In genomic region chr7:10973942-10974716, GRCh38 we compare ENCODE assay signal across 8 cellular contexts. TPM values are rescaled to one million over a fixed set of nuclear protein-coding genes. Genes with fewer than 3 reads are reported as not detected.
DNase-seq lines count a peak whose midpoint lies in the region; ATAC-seq and TF ChIP-seq lines count a peak whose summit lies in the region.

No MANE protein-coding gene starts in this region.

- H3K79me2 ChIP-seq in OCI-LY1 (ENCODE audit: insufficient read depth, low read length), result peaks cover 49% of the 10 kb centered on the region

- no peaks in the 10 kb centered on the region for H3K27me3 ChIP-seq in CD8-positive, alpha-beta T cell (ENCODE audit: insufficient read depth, low read length)
- H3K27me3 ChIP-seq in OCI-LY1 (ENCODE audit: insufficient read depth, low read length) (no peaks in the 10 kb centered on the region), adipocyte (replicated peaks; ENCODE audit: control insufficient read depth, insufficient read depth, low read length) (no peaks in the 10 kb centered on the region), psoas muscle (ENCODE audit: insufficient read depth in 3 of 3, low read length in 2 of 3) (no peaks in the 10 kb centered on the region)

- TF ChIP-seq CTCF in CD8-positive, alpha-beta T cell (IDR thresholded peaks at IDR 0.05), result no peak
- TF ChIP-seq CTCF in OCI-LY1 (IDR thresholded peaks at IDR 0.05; ENCODE audit: low read length) (no peak), psoas muscle (IDR thresholded peaks at IDR 0.05) (no peak)

- WGBS in psoas muscle, 3 donors, result 0% methylated on average over 38 to 45 of the region's 45 CpGs

- H3K9ac ChIP-seq in OCI-LY1 (ENCODE audit: low read length), result peak overlapping the region; percentile 91
- peak overlapping the region; percentile 90 for H3K9ac ChIP-seq in adipocyte (ENCODE audit: low read length)

- H3F3A ChIP-seq in OCI-LY1 (ENCODE audit: insufficient read depth, low read length), result no peaks in the 10 kb centered on the region

- peaks cover 8% of the 10 kb centered on the region for H3K27me3 Mint-ChIP-seq in CD8-positive, alpha-beta T cell (ENCODE audit: low read depth)

- peak overlapping the region; percentile 72 for H3K4me3 ChIP-seq in CD8-positive, alpha-beta T cell (ENCODE audit: low read depth, low read length)
- H3K4me3 ChIP-seq in OCI-LY1 (ENCODE audit: low read depth, low read length, poor library complexity, severe bottlenecking) (peak overlapping the region; percentile 80), adipocyte (ENCODE audit: low read length) (peak overlapping the region; percentile 91), psoas muscle (peak overlapping the region; percentile 84)

- no peaks in the 10 kb centered on the region for H3K9me3 ChIP-seq in CD8-positive, alpha-beta T cell (ENCODE audit: low read length)
- H3K9me3 ChIP-seq in OCI-LY1 (ENCODE audit: low read length) (no peaks in the 10 kb centered on the region), adipocyte (ENCODE audit: control insufficient read depth, low read length) (no peaks in the 10 kb centered on the region), psoas muscle (no peaks in the 10 kb centered on the region)

- H3K36me3 ChIP-seq in CD8-positive, alpha-beta T cell (ENCODE audit: insufficient read depth, low read length), result no peaks in the 10 kb centered on the region
- H3K36me3 ChIP-seq in OCI-LY1 (ENCODE audit: insufficient read depth, low read length) (peaks cover 35% of the 10 kb centered on the region), adipocyte (ENCODE audit: control insufficient read depth, insufficient read depth, low read length, severe bottlenecking) (peaks cover 14% of the 10 kb centered on the region), psoas muscle (ENCODE audit: insufficient read depth in 1 of 2, low read depth in 1 of 2) (no peaks in the 10 kb centered on the region)

- H3K9me3 Mint-ChIP-seq in CD8-positive, alpha-beta T cell, result no peaks in the 10 kb centered on the region

- intact Hi-C loops in CD8-positive, alpha-beta T cell (cut with DNase I, micrococcal nuclease), result loop anchor here (1.0 to 5.0 kb wide), 3 partner anchors 33 to 1238 kb away; partner anchors contain the start of gene TMEM106B (in 1 of the 2)
- intact Hi-C loops in psoas muscle (cut with DNase I), result loop anchor here (2.0 to 5.0 kb wide), 2 partner anchors 33 to 37 kb away; a partner anchor contains a TSS

- ATAC-seq in CD8-positive, alpha-beta T cell, result peak; percentile 6
- ATAC-seq in GM19035 (IDR thresholded peaks at IDR 0.05; ENCODE audit: unreplicated experiment) (peak; percentile 24), HG03139 (IDR thresholded peaks at IDR 0.05; ENCODE audit: unreplicated experiment) (peak; percentile 17), psoas muscle (peak; percentile 37 to 66 (median 43))

- H3K36me3 Mint-ChIP-seq in CD8-positive, alpha-beta T cell, result peaks cover 31% of the 10 kb centered on the region

- peak overlapping the region; percentile 75 for H3K27ac ChIP-seq in CD8-positive, alpha-beta T cell (ENCODE audit: low read depth, low read length)
- H3K27ac ChIP-seq in OCI-LY1 (ENCODE audit: low read depth, low read length, poor library complexity, severe bottlenecking) (peak overlapping the region; percentile 88), psoas muscle (peak overlapping the region; percentile 82)

- H4K20me1 ChIP-seq in OCI-LY1 (ENCODE audit: insufficient read depth, low read length), result no peaks in the 10 kb centered on the region

- POLR2A ChIA-PET in CD8-positive, alpha-beta T cell (lab: Charles Lee), result interaction anchor here (0.9 to 4.9 kb wide), 4 partner anchors 11 to 35 kb away, joined by 3 to 40 read pairs (median 4); a partner anchor contains a TSS

- peak overlapping the region; percentile 95 for H3K4me3 Mint-ChIP-seq in CD8-positive, alpha-beta T cell

- DNase-seq in CD8-positive, alpha-beta T cell, result peak in 1 of 7 experiments; percentile 6
- DNase-seq in adipocyte (ENCODE audit: low read depth) (peak; percentile 60), hepatic stellate cell (ENCODE audit: low spot score) (peak; percentile 24), psoas muscle (peak; percentile 37 to 67), amniotic stem cell (lab: John Stamatoyannopoulos, UW) (no peak)

- no peaks in the 10 kb centered on the region for H3K9me2 ChIP-seq in OCI-LY1 (ENCODE audit: low read depth, low read length)

- peaks cover 51% of the 10 kb centered on the region for H3K4me1 Mint-ChIP-seq in CD8-positive, alpha-beta T cell (ENCODE audit: low read depth)

- peaks cover 31% of the 10 kb centered on the region for H3K4me1 ChIP-seq in CD8-positive, alpha-beta T cell (ENCODE audit: insufficient read depth, low read length)
- H3K4me1 ChIP-seq in OCI-LY1 (ENCODE audit: insufficient read depth, low read length, severe bottlenecking) (peaks cover 34% of the 10 kb centered on the region), adipocyte (ENCODE audit: control insufficient read depth, insufficient read depth, low read length) (peaks cover 9% of the 10 kb centered on the region), psoas muscle (peaks cover 7% of the 10 kb centered on the region)

- no peak overlapping the region for H2AFZ ChIP-seq in OCI-LY1 (ENCODE audit: low read length)

- CTCF ChIA-PET in CD8-positive, alpha-beta T cell (lab: Charles Lee), result no interaction called here

- peak overlapping the region; percentile 97 for H3K27ac Mint-ChIP-seq in CD8-positive, alpha-beta T cell

- H3K4me2 ChIP-seq in OCI-LY1 (ENCODE audit: low read length), result peak overlapping the region; percentile 75

RNA-seq across cellular contexts. Expression of gene PHF14, which starts 0.5 kb away (rescaled TPM):
- 10 to 100 TPM; 18.0 to 18.3 TPM for total RNA-seq in CD8-positive, alpha-beta T cell
- total RNA-seq in psoas muscle, result 10 to 100 TPM; 12.4 to 17.8 (median 13.6) TPM
- polyA plus RNA-seq in psoas muscle, result 10 to 100 TPM; 10.8 to 14.5 (median 13.8) TPM
